In the genomic region with DNA sequence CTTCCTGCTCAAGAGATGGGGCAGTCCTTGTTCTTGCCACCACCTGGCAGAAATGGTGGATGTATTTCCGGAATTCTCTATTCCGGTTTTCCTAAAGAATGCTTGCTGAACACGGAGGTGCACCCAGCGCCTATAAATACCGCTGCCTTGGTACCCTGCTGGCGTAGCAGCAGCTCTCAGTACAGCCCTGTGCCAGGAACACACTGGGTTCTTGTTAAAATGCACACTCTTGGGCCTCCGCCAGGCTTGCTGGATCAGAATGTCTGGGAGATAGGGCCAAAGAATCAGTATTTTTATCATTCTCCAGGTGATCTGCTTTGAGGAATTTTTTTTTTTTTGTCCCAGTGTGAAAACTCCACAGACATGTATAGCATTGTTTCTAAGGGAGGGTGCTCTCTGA, we compare ENCODE assay signal across 22 cellular contexts. TPM values are rescaled to one million over a fixed set of nuclear protein-coding genes. Genes with fewer than 3 reads are reported as not detected.
DNase-seq lines count a peak whose midpoint lies in the region; ATAC-seq and TF ChIP-seq lines count a peak whose summit lies in the region.
"Had no signal": no experiment of that assay in that cellular context is flagged by ENCODE, and none has a peak within 500 bp of the region (broad histone marks: within the 10 kb centered on the region; RNA-seq: fewer than 3 reads in every experiment).

No MANE protein-coding gene starts in this region.

- H3K4me1 ChIP-seq in hepatocyte (ENCODE audit: insufficient read depth) = no peaks in the 10 kb centered on the region
- H3K4me1 ChIP-seq: A549, BE2C had no signal

- H4K20me1 ChIP-seq in hepatocyte (ENCODE audit: insufficient read depth, poor library complexity, severe bottlenecking) = no peaks in the 10 kb centered on the region

- in situ Hi-C loops in G401 (cut with HindIII; ENCODE audit: low sequenced_read_pairs) = no loop called here

- no peaks in the 10 kb centered on the region for H3K79me2 ChIP-seq in hepatocyte

- intact Hi-C loops in left ventricle myocardium superior (cut with micrococcal nuclease) (no loop called here), posterior cingulate gyrus (cut with DNase I) (no loop called here)

- H3K27ac ChIP-seq in hepatocyte = no peak overlapping the region
- H3K27ac ChIP-seq: A549, KMS-11 had no signal

- H3K27me3 ChIP-seq in hepatocyte = no peaks in the 10 kb centered on the region
- H3K27me3 ChIP-seq: BE2C had no signal

- no peak overlapping the region for H3K4me3 ChIP-seq in hepatocyte
- H3K4me3 ChIP-seq: A549 had no signal

- peak; percentile 15 for DNase-seq in G401 (ENCODE audit: low spot score)
- peak; percentile 10 for DNase-seq in cerebellum (ENCODE audit: low spot score)
- DNase-seq in left ventricle myocardium superior = peak; percentile 73
- DNase-seq in posterior cingulate gyrus = peak; percentile 27 to 94 (median 66)
- DNase-seq in effector CD4-positive, alpha-beta T cell = no peak
- DNase-seq in hepatocyte (ENCODE audit: low spot score) = no peak
- no peak for DNase-seq in RKO (ENCODE audit: low spot score)
- DNase-seq: BE2C; CD4-positive, CD25-positive, alpha-beta regulatory T cell; EL; IMR-90; NCI-H1105; NCI-H2029 treated with DMSO at 0.1 percent for 48 hours; NCI-H226; NCI-H510A treated with DMSO at 0.1 percent for 48 hours; NCI-H748 treated with DMSO at 0.1 percent for 48 hours; NK-92 treated with Interleukin-12 subunit alpha and Interleukin-12 subunit beta, amount 100 ng/mL, for 24 hours had no signal

- H3K4me2 ChIP-seq in hepatocyte = no peak overlapping the region
- H3K4me2 ChIP-seq: A549, KMS-11 had no signal

- no peak overlapping the region for H2AFZ ChIP-seq in hepatocyte

- no peaks in the 10 kb centered on the region for H3K9me2 ChIP-seq in hepatocyte (replicated peaks; ENCODE audit: insufficient read depth)

- no peaks in the 10 kb centered on the region for H3K36me3 ChIP-seq in hepatocyte (replicated peaks; ENCODE audit: insufficient read depth, low read depth)
- H3K36me3 ChIP-seq: BE2C had no signal

- 93% methylated on average over 7 of the region's 7 CpGs for WGBS in hepatocyte (ENCODE audit: low lambda C conversion rate, missing lambda C conversion rate)

- H3K9me3 ChIP-seq in hepatocyte (ENCODE audit: low read depth) = no peaks in the 10 kb centered on the region
- H3K9me3 ChIP-seq: A549, BE2C had no signal

- no peak for TF ChIP-seq CTCF in hepatocyte (IDR thresholded peaks at IDR 0.05; ENCODE audit: poor library complexity)

- peak; percentile 92 for ATAC-seq in left ventricle myocardium superior
- no peak for ATAC-seq in GM21825 (IDR thresholded peaks at IDR 0.05; ENCODE audit: unreplicated experiment)
- ATAC-seq: A549, HCT116, Panc1 had no signal

RNA-seq across cellular contexts. Expression of gene IGSF5, which starts 54.2 kb away (rescaled TPM):
- 0.51 TPM in 1 of 2 replicates, not detected in the other for total RNA-seq in G401 (2014; rRNA removed; shearing (Covaris generic))
- total RNA-seq in cerebellum = 1.8 TPM
- total RNA-seq in left ventricle myocardium superior = 4.1 TPM
- 0.10 and 0.56 TPM in 2 replicates for total RNA-seq in hepatocyte
- polyA plus RNA-seq in hepatocyte = 0.86 TPM in 1 of 2 replicates, not detected in the other
- total RNA-seq: CD4-positive, CD25-positive, alpha-beta regulatory T cell; IMR-90 had no signal
- polyA plus RNA-seq: A549; CD4-positive, CD25-positive, alpha-beta regulatory T cell; IMR-90 had no signal

Comparison
In these comparisons a context has a peak if more than half of its experiments do, and no peak if none do; other contexts are left out.
1. DNase-seq: peak in G401 (single experiment), cerebellum (single experiment), left ventricle myocardium superior (single experiment) and posterior cingulate gyrus (10 of 10); none in effector CD4-positive, alpha-beta T cell (single experiment), hepatocyte (single experiment) and RKO (single experiment).